In genomic region chr9:77177894-77178794, GRCh38 we compare ENCODE assay signal across 8 cellular contexts. TPM values are rescaled to one million over a fixed set of nuclear protein-coding genes. Genes with fewer than 3 reads are reported as not detected.
DNase-seq lines count a peak whose midpoint lies in the region; ATAC-seq and TF ChIP-seq lines count a peak whose summit lies in the region.

No MANE protein-coding gene starts in this region.

- H3K4me3 ChIP-seq in Loucy (ENCODE audit: low read length, poor library complexity, severe bottlenecking): peak overlapping the region; percentile 88

- H3K27ac Mint-ChIP-seq in Calu3 (ENCODE audit: unreplicated experiment): no peak overlapping the region

- TF ChIP-seq CTCF in Calu3 (IDR thresholded peaks at IDR 0.05; ENCODE audit: unreplicated experiment): no peak
- TF ChIP-seq CTCF in Loucy (conservative IDR thresholded peaks at IDR 0.05; ENCODE audit: low read length): no peak

- peaks cover 43% of the 10 kb centered on the region for H4K20me1 ChIP-seq in Loucy (ENCODE audit: insufficient read depth, low read length, poor library complexity, severe bottlenecking)

- peak; percentile 11 for ATAC-seq in GM21786 (IDR thresholded peaks at IDR 0.05; ENCODE audit: unreplicated experiment)

- DNase-seq in Calu3 (peak; percentile 24), cerebellar cortex (ENCODE audit: low spot score) (peak; percentile 48), cortex of kidney (lab: John Stamatoyannopoulos, UW) (no peak)
- DNase-seq in activated CD4-positive, CD25-positive, alpha-beta regulatory T cell (lab: John Stamatoyannopoulos, UW): peak; percentile 3 to 15 (median 8)
- peak; percentile 54 to 63 for DNase-seq in stimulated activated CD4-positive, alpha-beta T cell treated with anti-CD3 and anti-CD28 coated beads, Interleukin-2, amount 100 ng/mL, for 24 hours

- H3K4me1 Mint-ChIP-seq in Calu3 (ENCODE audit: low read depth, unreplicated experiment): peaks cover 11% of the 10 kb centered on the region

- H3K9me2 ChIP-seq in Loucy (replicated peaks; ENCODE audit: low read depth, low read length): no peaks in the 10 kb centered on the region

- H3K27me3 Mint-ChIP-seq in Calu3 (ENCODE audit: unreplicated experiment): no peaks in the 10 kb centered on the region

- H3K4me3 Mint-ChIP-seq in Calu3 (ENCODE audit: low read depth, unreplicated experiment): peak overlapping the region; percentile 77

- H2AFZ ChIP-seq in Loucy (ENCODE audit: low read length): peak overlapping the region; percentile 88

- H3K36me3 Mint-ChIP-seq in Calu3 (ENCODE audit: insufficient read depth, unreplicated experiment): peaks cover 31% of the 10 kb centered on the region

- no peaks in the 10 kb centered on the region for H3K9me3 Mint-ChIP-seq in Calu3 (ENCODE audit: low read depth, unreplicated experiment)

- peak overlapping the region; percentile 90 for H3K9ac ChIP-seq in Loucy (ENCODE audit: low read depth, low read length, poor library complexity, severe bottlenecking)

- peak overlapping the region; percentile 27 for H3K27ac ChIP-seq in layer of hippocampus (ENCODE audit: low read depth, low read length)

- peaks cover 55% of the 10 kb centered on the region for H3K79me2 ChIP-seq in Loucy (ENCODE audit: insufficient read depth, low read length)

- no peaks in the 10 kb centered on the region for H3K36me3 ChIP-seq in Loucy (ENCODE audit: insufficient read depth, low read length)

- no peaks in the 10 kb centered on the region for H3K27me3 ChIP-seq in Loucy (ENCODE audit: insufficient read depth, low read length, poor library complexity, severe bottlenecking)
- H3K27me3 ChIP-seq in layer of hippocampus (ENCODE audit: control insufficient read depth, insufficient read depth, low read length): no peaks in the 10 kb centered on the region

- H3K9me3 ChIP-seq in Loucy (ENCODE audit: insufficient read depth, low read depth, low read length): no peaks in the 10 kb centered on the region

- no TSS peak for BruUV-seq in Calu3 (replicated peaks; lab: Mats Ljungman, UMichigan)

- peak overlapping the region; percentile 90 for H3K4me2 ChIP-seq in Loucy (ENCODE audit: low read depth, low read length, poor library complexity, severe bottlenecking)

- intact Hi-C loops in Calu3 (cut with micrococcal nuclease; ENCODE audit: unreplicated experiment): no loop called here

- H3K4me1 ChIP-seq in Loucy (ENCODE audit: insufficient read depth, low read length, poor library complexity, severe bottlenecking): peaks cover 50% of the 10 kb centered on the region

- no peaks in the 10 kb centered on the region; the same call in 1 of the 2 replicates for H3F3A ChIP-seq in Loucy (ENCODE audit: low read depth)

- CTCF ChIA-PET in Calu3 (lab: Charles Lee): interaction anchor here (1.2 kb wide), 1 partner anchor 38 kb away, joined by 3 read pairs; no protein-coding TSS in a partner anchor

RNA-seq across cellular contexts. Expression of gene VPS13A, which starts 0.8 kb away (rescaled TPM):
- total RNA-seq in Calu3 (2022): 32.6 and 32.7 TPM in 2 replicates
